8 cellular contexts compared by ENCODE assay signal in genomic region chr1:58848818-58849411, GRCh38.
DNase-seq lines count a peak whose midpoint lies in the region; ATAC-seq and TF ChIP-seq lines count a peak whose summit lies in the region.

No MANE protein-coding gene starts in this region.

- no peak for TF ChIP-seq CTCF in RWPE2 (IDR thresholded peaks at IDR 0.05; ENCODE audit: poor library complexity, severe bottlenecking)
- no peak for TF ChIP-seq CTCF in fibroblast of villous mesenchyme (IDR thresholded peaks at IDR 0.05; ENCODE audit: insufficient read depth, low read depth, low read length)
- TF ChIP-seq CTCF in psoas muscle (IDR thresholded peaks at IDR 0.05), result no peak

- in situ Hi-C loops in KBM-7 (cut with MboI; ENCODE audit: low pct_unique_long_range_greater_than_20kb, low sequenced_read_pairs), result no loop called here

- ATAC-seq in RWPE2 (ENCODE audit: low read depth) (peak; percentile 96), psoas muscle (peak; percentile 52 to 93 (median 83)), HG02623 (IDR thresholded peaks at IDR 0.05; ENCODE audit: unreplicated experiment) (no peak), HG03025 (IDR thresholded peaks at IDR 0.05; ENCODE audit: low FRiP score, unreplicated experiment) (no peak)

- intact Hi-C loops in psoas muscle (cut with DNase I), result loop anchor here in 1 of 2 donors (1.0 kb wide), 1 partner anchor 148 kb away; no protein-coding TSS in a partner anchor

- no peaks in the 10 kb centered on the region for H3K36me3 ChIP-seq in RWPE2 (ENCODE audit: low read depth)
- no peaks in the 10 kb centered on the region for H3K36me3 ChIP-seq in psoas muscle (ENCODE audit: insufficient read depth in 1 of 2, low read depth in 1 of 2)

- DNase-seq in GM04504 (ENCODE audit: low read depth), result peak; percentile 93
- DNase-seq in RWPE2 (ENCODE audit: low spot score), result peak; percentile 99
- DNase-seq in fibroblast of villous mesenchyme (ENCODE audit: low read depth), result peak; percentile 72
- DNase-seq in psoas muscle, result peak; percentile 82 to 83
- DNase-seq in KBM-7, result no peak
- no peak for DNase-seq in activated CD4-positive, alpha-beta T cell treated with anti-CD3 and anti-CD28 coated beads for 1 hour

- H3K9me3 ChIP-seq in RWPE2 (ENCODE audit: severe bottlenecking) (no peaks in the 10 kb centered on the region), psoas muscle (no peaks in the 10 kb centered on the region)

- H3K4me1 ChIP-seq in RWPE2 (ENCODE audit: insufficient read depth, poor library complexity, severe bottlenecking), result peaks cover 37% of the 10 kb centered on the region
- H3K4me1 ChIP-seq in psoas muscle, result peaks cover 5% of the 10 kb centered on the region

- H3K27ac ChIP-seq in RWPE2 (ENCODE audit: poor library complexity, severe bottlenecking), result peak overlapping the region; percentile 99
- peak overlapping the region; percentile 61 for H3K27ac ChIP-seq in psoas muscle

- 36 to 43% (median 42%) methylated on average over 9 of the region's 9 CpGs for WGBS in psoas muscle, 3 donors

- H3K27me3 ChIP-seq in RWPE2 (ENCODE audit: insufficient read depth, poor library complexity, severe bottlenecking), result no peaks in the 10 kb centered on the region
- no peaks in the 10 kb centered on the region for H3K27me3 ChIP-seq in psoas muscle (ENCODE audit: insufficient read depth in 3 of 3, low read length in 2 of 3)

- H3K4me3 ChIP-seq in RWPE2 (ENCODE audit: severe bottlenecking) (no peak overlapping the region), fibroblast of villous mesenchyme (ENCODE audit: low read depth, low read length) (no peak overlapping the region), psoas muscle (no peak overlapping the region)

Comparison
In these comparisons a context has a peak if more than half of its experiments do, and no peak if none do; other contexts are left out.
1. DNase-seq: peak in GM04504 (single experiment), RWPE2 (single experiment), fibroblast of villous mesenchyme (single experiment) and psoas muscle (2 of 2); none in KBM-7 (single experiment) and activated CD4-positive, alpha-beta T cell treated with anti-CD3 and anti-CD28 coated beads for 1 hour (single experiment).
2. ATAC-seq: peak in RWPE2 (single experiment) and psoas muscle (4 of 4); none in HG02623 (single experiment) and HG03025 (single experiment).